In the genomic region with DNA sequence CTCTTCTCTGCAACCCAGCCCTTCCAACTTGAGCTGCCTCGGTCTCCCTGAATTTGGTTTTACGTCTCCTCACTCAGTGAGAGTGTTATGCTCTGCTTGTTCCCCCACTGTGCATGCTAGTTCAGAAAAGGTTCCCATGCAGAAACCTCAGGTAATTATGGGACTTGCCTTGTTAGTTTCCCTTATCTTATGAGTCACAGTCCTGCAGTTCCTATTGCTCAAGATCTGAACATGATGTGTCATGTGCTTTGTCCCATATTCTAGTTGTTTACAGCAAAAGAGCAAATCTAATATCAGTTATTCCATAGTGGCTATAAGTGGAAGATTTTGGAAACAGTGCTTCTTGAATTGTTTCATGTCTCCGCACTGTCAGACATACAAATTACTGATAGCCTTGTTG, we compare ENCODE assay signal across 10 cellular contexts.
DNase-seq lines count a peak whose midpoint lies in the region; ATAC-seq and TF ChIP-seq lines count a peak whose summit lies in the region.
"Had no signal": no experiment of that assay in that cellular context is flagged by ENCODE, and none has a peak within 500 bp of the region (broad histone marks: within the 10 kb centered on the region; RNA-seq: fewer than 3 reads in every experiment).

No MANE protein-coding gene starts in this region.

- BruUV-seq in OCI-LY7 (replicated peaks; lab: Mats Ljungman, UMichigan) = no TSS peak

- H2AFZ ChIP-seq in neural progenitor cell (replicated peaks) (no peak overlapping the region), OCI-LY7 (ENCODE audit: low read length) (no peak overlapping the region)

- peaks cover 0 to 8% of the 10 kb centered on the region in 2 donors for H3K4me1 ChIP-seq in left lung
- H3K4me1 ChIP-seq in neural progenitor cell = no peaks in the 10 kb centered on the region
- H3K4me1 ChIP-seq in OCI-LY7 (ENCODE audit: insufficient read depth, low read length, poor library complexity, severe bottlenecking) = no peaks in the 10 kb centered on the region

- peak; percentile 88 for ATAC-seq in GM18520 (IDR thresholded peaks at IDR 0.05; ENCODE audit: unreplicated experiment)
- ATAC-seq in HG02623 (IDR thresholded peaks at IDR 0.05; ENCODE audit: unreplicated experiment) = peak; percentile 94
- peak; percentile 42 for ATAC-seq in left lung

- intact Hi-C loops in left lung (cut with DNase I) (no loop called here), OCI-LY7 (cut with micrococcal nuclease; ENCODE audit: unreplicated experiment) (no loop called here)

- H3K4me1 Mint-ChIP-seq in neural progenitor cell = no peaks in the 10 kb centered on the region
- H3K4me1 Mint-ChIP-seq: activated naive CD4-positive, alpha-beta T cell treated with anti-CD3 and anti-CD28 coated beads, Interleukin-2, amount 50 U/mL, for 24 hours had no signal

- CTCF ChIA-PET in OCI-LY7 (lab: Charles Lee; ENCODE audit: unreplicated experiment) = no interaction called here

- H3K9ac ChIP-seq in neural progenitor cell = no peak overlapping the region

- H4K20me1 ChIP-seq in neural progenitor cell (ENCODE audit: low read depth) (no peaks in the 10 kb centered on the region), OCI-LY7 (ENCODE audit: insufficient read depth, low read length) (no peaks in the 10 kb centered on the region)

- no peaks in the 10 kb centered on the region for H3K9me3 Mint-ChIP-seq in neural progenitor cell
- H3K9me3 Mint-ChIP-seq: activated naive CD4-positive, alpha-beta T cell treated with anti-CD3 and anti-CD28 coated beads, Interleukin-2, amount 50 U/mL, for 24 hours had no signal

- peak; percentile 56 for DNase-seq in NOMO-1 treated with dmso at 0.1 percent for 144 hours (lab: John Stamatoyannopoulos, UW; ENCODE audit: unreplicated experiment)
- no peak for DNase-seq in left lung
- DNase-seq in neural progenitor cell (ENCODE audit: low spot score) = no peak
- DNase-seq in DMS79 (lab: John Stamatoyannopoulos, UW) = no peak
- DNase-seq in OCI-LY7 (ENCODE audit: low spot score) = no peak
- no peak for DNase-seq in activated naive CD4-positive, alpha-beta T cell (lab: John Stamatoyannopoulos, UW)
- DNase-seq: small intestine had no signal

- no peaks in the 10 kb centered on the region for H3K27me3 Mint-ChIP-seq in neural progenitor cell (ENCODE audit: insufficient read depth, low read depth)

- H3K27me3 ChIP-seq in left lung (no peaks in the 10 kb centered on the region), neural progenitor cell (no peaks in the 10 kb centered on the region)

- no peaks in the 10 kb centered on the region for H3K9me3 ChIP-seq in left lung
- no peaks in the 10 kb centered on the region for H3K9me3 ChIP-seq in neural progenitor cell (ENCODE audit: low read depth)
- no peaks in the 10 kb centered on the region for H3K9me3 ChIP-seq in OCI-LY7 (ENCODE audit: low read length)

- H3K36me3 ChIP-seq in left lung = no peaks in the 10 kb centered on the region
- H3K36me3 ChIP-seq in neural progenitor cell = no peaks in the 10 kb centered on the region
- H3K36me3 ChIP-seq in OCI-LY7 (ENCODE audit: insufficient read depth, low read length) = no peaks in the 10 kb centered on the region

- no peak overlapping the region for H3K4me3 ChIP-seq in left lung
- no peak overlapping the region for H3K4me3 ChIP-seq in neural progenitor cell
- no peak overlapping the region for H3K4me3 ChIP-seq in OCI-LY7 (ENCODE audit: low read depth, low read length, poor library complexity, severe bottlenecking)

- H3F3A ChIP-seq in neural progenitor cell (ENCODE audit: low read depth) = no peaks in the 10 kb centered on the region

- H3K4me3 Mint-ChIP-seq in neural progenitor cell = no peak overlapping the region
- H3K4me3 Mint-ChIP-seq: activated naive CD4-positive, alpha-beta T cell treated with anti-CD3 and anti-CD28 coated beads, Interleukin-2, amount 50 U/mL, for 24 hours had no signal

- H3K4me2 ChIP-seq in neural progenitor cell (no peak overlapping the region), OCI-LY7 (ENCODE audit: low read length) (no peak overlapping the region)

- H3K27ac ChIP-seq in left lung (no peak overlapping the region), neural progenitor cell (no peak overlapping the region), OCI-LY7 (ENCODE audit: low read depth, low read length, poor library complexity, severe bottlenecking) (no peak overlapping the region)

- H3K9me2 ChIP-seq in OCI-LY7 (ENCODE audit: insufficient read depth, low read length) = no peaks in the 10 kb centered on the region

- no peaks in the 10 kb centered on the region for H3K79me2 ChIP-seq in neural progenitor cell (ENCODE audit: low read depth)
- no peaks in the 10 kb centered on the region for H3K79me2 ChIP-seq in OCI-LY7 (ENCODE audit: insufficient read depth, low read depth, low read length)

- H3K27ac Mint-ChIP-seq in neural progenitor cell = no peak overlapping the region
- H3K27ac Mint-ChIP-seq: activated naive CD4-positive, alpha-beta T cell treated with anti-CD3 and anti-CD28 coated beads, Interleukin-2, amount 50 U/mL, for 24 hours had no signal

- POLR2A ChIA-PET in OCI-LY7 (lab: Charles Lee) = interaction anchor here (1.2 kb wide), 1 partner anchor 36 kb away, joined by 3 read pairs; no protein-coding TSS in a partner anchor

- H3K36me3 Mint-ChIP-seq in neural progenitor cell = no peaks in the 10 kb centered on the region
- H3K36me3 Mint-ChIP-seq: activated naive CD4-positive, alpha-beta T cell treated with anti-CD3 and anti-CD28 coated beads, Interleukin-2, amount 50 U/mL, for 24 hours had no signal

- TF ChIP-seq CTCF in left lung (IDR thresholded peaks at IDR 0.05) (no peak), neural progenitor cell (IDR thresholded peaks at IDR 0.05) (no peak), OCI-LY7 (conservative IDR thresholded peaks at IDR 0.05; ENCODE audit: low read length) (no peak)

Comparison
In these comparisons a context has a peak if more than half of its experiments do, and no peak if none do; other contexts are left out.
1. ATAC-seq: peak in every context shown above with its lines; median percentile 94 in HG02623; 88 in GM18520; 42 in left lung.